In the genomic region with DNA sequence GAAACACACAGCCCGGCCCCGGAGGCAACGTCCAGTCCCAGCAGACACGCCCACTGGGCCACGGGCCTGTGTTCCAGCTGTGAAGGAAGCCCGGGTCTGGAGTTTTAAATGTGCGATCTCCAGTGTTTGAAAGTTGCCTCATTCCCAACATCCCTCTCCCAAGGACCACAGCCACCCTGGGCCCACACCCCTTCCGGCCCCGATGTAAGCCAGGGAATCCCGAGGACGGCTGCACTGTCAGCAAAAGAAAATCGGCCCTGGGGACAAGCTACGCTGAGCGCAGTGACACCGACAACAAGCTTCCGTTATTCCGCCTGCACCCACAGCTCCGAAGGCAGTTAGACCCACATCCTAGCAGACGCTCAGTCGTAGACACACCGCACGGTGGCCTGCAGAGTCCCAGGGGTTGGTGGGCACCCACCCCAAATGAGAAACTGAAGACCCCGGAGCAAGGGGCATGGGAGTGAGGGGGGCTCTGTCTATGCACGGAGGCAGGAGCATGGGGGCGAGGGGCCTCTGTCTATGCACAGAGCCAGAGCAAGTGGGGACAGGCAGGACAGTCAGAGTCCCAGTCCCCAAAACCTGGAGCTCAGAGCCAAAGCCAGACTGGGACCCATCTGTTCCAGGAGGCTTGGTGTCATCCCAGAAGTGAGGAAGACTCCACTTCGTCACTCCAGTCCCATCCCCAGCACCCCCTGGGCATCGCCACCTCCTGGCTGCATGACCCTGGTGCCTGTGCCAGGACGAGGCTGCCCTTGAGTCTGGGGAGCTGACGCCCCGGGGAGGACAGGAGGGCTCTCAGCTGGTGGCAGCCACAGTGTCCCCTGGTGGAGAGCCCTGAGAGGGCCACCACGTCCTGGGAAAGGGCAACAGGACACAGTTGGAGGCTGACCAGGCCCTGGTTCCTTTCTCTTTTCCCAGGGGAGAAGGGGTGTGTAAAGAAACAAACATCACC, we compare ENCODE assay signal across 26 cellular contexts. TPM values are rescaled to one million over a fixed set of nuclear protein-coding genes. Genes with fewer than 3 reads are reported as not detected.
DNase-seq lines count a peak whose midpoint lies in the region; FAIRE-seq and TF ChIP-seq lines count a peak whose summit lies in the region.
"Had no signal": no experiment of that assay in that cellular context is flagged by ENCODE, and none has a peak within 500 bp of the region (broad histone marks: within the 10 kb centered on the region; RNA-seq: fewer than 3 reads in every experiment).

No MANE protein-coding gene starts in this region.

- H3K9me3 Mint-ChIP-seq in astrocyte (ENCODE audit: unreplicated experiment) (no peaks in the 10 kb centered on the region), neural progenitor cell (no peaks in the 10 kb centered on the region)
- H3K9me3 Mint-ChIP-seq: activated T-helper 1 cell treated with anti-CD3 and anti-CD28 coated beads, Interleukin-12 subunit alpha, Interleukin-12 subunit beta, Interleukin-2, Interleukin-4 antibody, amounts not matched to agents 30 ng/mL and 10 ng/mL and 1 ng/mL, durations not matched to agents 14 hours and 24 hours and 36 hours; immature natural killer cell had no signal

- H3K4me2 ChIP-seq in astrocyte (ENCODE audit: low read length) = no peak overlapping the region
- H3K4me2 ChIP-seq in neural progenitor cell = no peak overlapping the region

- H3K4me3 Mint-ChIP-seq in astrocyte (ENCODE audit: unreplicated experiment) = no peak overlapping the region
- no peak overlapping the region for H3K4me3 Mint-ChIP-seq in neural progenitor cell
- H3K4me3 Mint-ChIP-seq: activated naive CD8-positive, alpha-beta T cell; activated T-helper 1 cell treated with anti-CD3 and anti-CD28 coated beads, Interleukin-12 subunit alpha, Interleukin-12 subunit beta, Interleukin-2, Interleukin-4 antibody, amounts not matched to agents 30 ng/mL and 10 ng/mL and 1 ng/mL, durations not matched to agents 14 hours and 24 hours and 36 hours; B cell; immature natural killer cell had no signal

- H3K9ac ChIP-seq in astrocyte (ENCODE audit: low read length) (no peak overlapping the region), neural progenitor cell (no peak overlapping the region)

- H3K27me3 Mint-ChIP-seq in astrocyte (ENCODE audit: low read depth, unreplicated experiment) = peaks cover 25% of the 10 kb centered on the region
- H3K27me3 Mint-ChIP-seq in neural progenitor cell (ENCODE audit: insufficient read depth, low read depth) = peaks cover 5% of the 10 kb centered on the region
- H3K27me3 Mint-ChIP-seq: activated naive CD8-positive, alpha-beta T cell had no signal

- H3K4me1 Mint-ChIP-seq in astrocyte (ENCODE audit: low read depth, unreplicated experiment) (no peaks in the 10 kb centered on the region), neural progenitor cell (no peaks in the 10 kb centered on the region)
- H3K4me1 Mint-ChIP-seq: B cell, immature natural killer cell had no signal

- H3K27me3 ChIP-seq in H7 (ENCODE audit: control insufficient read depth, insufficient read depth, low read length) (no peaks in the 10 kb centered on the region), astrocyte (ENCODE audit: insufficient read depth, low read length) (peaks cover 6% of the 10 kb centered on the region), neural progenitor cell (no peaks in the 10 kb centered on the region)
- H3K27me3 ChIP-seq: pancreas had no signal

- no peak for TF ChIP-seq CTCF in astrocyte (IDR thresholded peaks at IDR 0.05; ENCODE audit: insufficient read depth, low read depth, low read length)
- TF ChIP-seq CTCF in neural progenitor cell (IDR thresholded peaks at IDR 0.05) = peak; percentile 38

- H3K79me2 ChIP-seq in astrocyte (ENCODE audit: insufficient read depth, low read length) = no peaks in the 10 kb centered on the region
- no peaks in the 10 kb centered on the region for H3K79me2 ChIP-seq in neural progenitor cell (ENCODE audit: low read depth)

- no peaks in the 10 kb centered on the region for H4K20me1 ChIP-seq in astrocyte (ENCODE audit: insufficient read depth, low read length)
- no peaks in the 10 kb centered on the region for H4K20me1 ChIP-seq in neural progenitor cell (ENCODE audit: low read depth)

- H3K9me3 ChIP-seq in astrocyte (ENCODE audit: insufficient read depth, low read depth, low read length) (no peaks in the 10 kb centered on the region), neural progenitor cell (ENCODE audit: low read depth) (no peaks in the 10 kb centered on the region)
- H3K9me3 ChIP-seq: heart left ventricle, lower lobe of right lung, pancreas, tibial artery had no signal

- H3K27ac Mint-ChIP-seq in astrocyte (ENCODE audit: unreplicated experiment) (peak overlapping the region; percentile 47), neural progenitor cell (peak overlapping the region; percentile 69)
- H3K27ac Mint-ChIP-seq: activated naive CD8-positive, alpha-beta T cell; activated T-helper 1 cell treated with anti-CD3 and anti-CD28 coated beads, Interleukin-12 subunit alpha, Interleukin-12 subunit beta, Interleukin-2, Interleukin-4 antibody, amounts not matched to agents 30 ng/mL and 10 ng/mL and 1 ng/mL, durations not matched to agents 14 hours and 24 hours and 36 hours; B cell; immature natural killer cell had no signal

- no peaks in the 10 kb centered on the region for H3F3A ChIP-seq in neural progenitor cell (ENCODE audit: low read depth)

- H3K4me3 ChIP-seq in H7 (ENCODE audit: insufficient read depth, low read depth, low read length) = no peak overlapping the region
- no peak overlapping the region for H3K4me3 ChIP-seq in astrocyte (ENCODE audit: insufficient read depth, low read depth, low read length)
- no peak overlapping the region for H3K4me3 ChIP-seq in neural progenitor cell
- H3K4me3 ChIP-seq: heart left ventricle, lower lobe of right lung, pancreas, tibial artery had no signal

- H2AFZ ChIP-seq in astrocyte (ENCODE audit: low read depth, low read length) (no peak overlapping the region), neural progenitor cell (replicated peaks) (no peak overlapping the region)

- peak; percentile 36 for DNase-seq in D341Med (ENCODE audit: low spot score)
- DNase-seq in H7 = peak; percentile 68
- no peak for DNase-seq in astrocyte (ENCODE audit: low read depth)
- DNase-seq in neural progenitor cell (ENCODE audit: low spot score) = no peak
- DNase-seq in activated CD4-positive, alpha-beta T cell treated with anti-CD3 and anti-CD28 coated beads for 4 hours = no peak
- DNase-seq in SHP77 treated with DMSO at 0.1 percent for 48 hours (lab: John Stamatoyannopoulos, UW) = no peak
- DNase-seq in NCI-H2196 treated with DMSO at 0.1 percent for 48 hours (lab: John Stamatoyannopoulos, UW; ENCODE audit: unreplicated experiment) = no peak
- DNase-seq: activated CD4-positive, CD25-positive, alpha-beta regulatory T cell treated with anti-CD3 and anti-CD28 coated beads, Interleukin-2, amount 50 U/mL, for 72 hours; DMS 273 treated with DMSO at 0.1 percent for 48 hours; GDM1; heart left ventricle; immature natural killer cell; KG1; lower lobe of right lung; NCI-H1105; NCI-H2081 treated with DMSO at 0.1 percent for 48 hours; NCI-H524; stimulated activated naive CD4-positive, alpha-beta T cell; T-helper 2 cell; tibial artery had no signal

- no peaks in the 10 kb centered on the region for H3K36me3 ChIP-seq in H7 (replicated peaks; ENCODE audit: control insufficient read depth, insufficient read depth, low read length)
- no peaks in the 10 kb centered on the region for H3K36me3 ChIP-seq in astrocyte (ENCODE audit: insufficient read depth, low read length)
- H3K36me3 ChIP-seq in neural progenitor cell = no peaks in the 10 kb centered on the region
- H3K36me3 ChIP-seq: heart left ventricle, lower lobe of right lung, pancreas, tibial artery had no signal

- H3K4me1 ChIP-seq in astrocyte (ENCODE audit: insufficient read depth, low read length) = no peaks in the 10 kb centered on the region
- H3K4me1 ChIP-seq in neural progenitor cell = no peaks in the 10 kb centered on the region
- H3K4me1 ChIP-seq: heart left ventricle, lower lobe of right lung, pancreas, tibial artery had no signal

- H3K27ac ChIP-seq in astrocyte (ENCODE audit: low read depth, low read length) = no peak overlapping the region
- H3K27ac ChIP-seq in neural progenitor cell = no peak overlapping the region
- H3K27ac ChIP-seq: heart left ventricle, lower lobe of right lung, pancreas, tibial artery had no signal

- H3K36me3 Mint-ChIP-seq in astrocyte (ENCODE audit: low read depth, unreplicated experiment) (no peaks in the 10 kb centered on the region), neural progenitor cell (no peaks in the 10 kb centered on the region)
- H3K36me3 Mint-ChIP-seq: activated naive CD8-positive, alpha-beta T cell; immature natural killer cell had no signal

- FAIRE-seq in astrocyte (lab: Jason Lieb, UNC) = no peak
- FAIRE-seq: endometrium, pancreas had no signal

RNA-seq across cellular contexts. Expression of gene GLT6D1, which starts 23.4 kb away (rescaled TPM):
- total RNA-seq in H7 (2014; rRNA removed; shearing (Covaris generic)) = not detected in 2 replicates
- total RNA-seq in astrocyte = not detected in 2 replicates
- total RNA-seq in neural progenitor cell (ENCODE audit: low replicate concordance) = 0.12 and 0.80 TPM in 2 replicates
- total RNA-seq: activated CD8-positive, alpha-beta memory T cell treated with anti-CD3 and anti-CD28 coated beads for 36 hours; activated T-helper 1 cell treated with anti-CD3 and anti-CD28 coated beads, Interleukin-12 subunit alpha, Interleukin-12 subunit beta, Interleukin-2, Interleukin-4 antibody, amounts not matched to agents 30 ng/mL and 10 ng/mL and 1 ng/mL, durations not matched to agents 14 hours and 24 hours and 36 hours; B cell; heart left ventricle; lower lobe of right lung; pancreas had no signal

RNA-seq across cellular contexts. Expression of gene LCN9, which starts 47.2 kb away (rescaled TPM):
- total RNA-seq in H7 (2014; rRNA removed; shearing (Covaris generic)) = 0.44 TPM in 1 of 2 replicates, not detected in the other
- total RNA-seq in astrocyte = 2.1 and 4.8 TPM in 2 replicates
- 2.4 and 6.6 TPM in 2 replicates for total RNA-seq in neural progenitor cell (ENCODE audit: low replicate concordance)
- total RNA-seq: activated CD8-positive, alpha-beta memory T cell treated with anti-CD3 and anti-CD28 coated beads for 36 hours; activated T-helper 1 cell treated with anti-CD3 and anti-CD28 coated beads, Interleukin-12 subunit alpha, Interleukin-12 subunit beta, Interleukin-2, Interleukin-4 antibody, amounts not matched to agents 30 ng/mL and 10 ng/mL and 1 ng/mL, durations not matched to agents 14 hours and 24 hours and 36 hours; B cell; heart left ventricle; lower lobe of right lung; pancreas had no signal

RNA-seq across cellular contexts. Expression of gene PAEP, which starts 54.4 kb away (rescaled TPM):
- total RNA-seq in H7 (2014; rRNA removed; shearing (Covaris generic)) = not detected in 2 replicates
- total RNA-seq in astrocyte = 0.39 TPM in 1 of 2 replicates, not detected in the other
- not detected in 2 replicates for total RNA-seq in neural progenitor cell (ENCODE audit: low replicate concordance)
- total RNA-seq: activated CD8-positive, alpha-beta memory T cell treated with anti-CD3 and anti-CD28 coated beads for 36 hours; activated T-helper 1 cell treated with anti-CD3 and anti-CD28 coated beads, Interleukin-12 subunit alpha, Interleukin-12 subunit beta, Interleukin-2, Interleukin-4 antibody, amounts not matched to agents 30 ng/mL and 10 ng/mL and 1 ng/mL, durations not matched to agents 14 hours and 24 hours and 36 hours; B cell; heart left ventricle; lower lobe of right lung; pancreas had no signal

Comparison
In these comparisons a context has a peak if more than half of its experiments do, and no peak if none do; other contexts are left out.
1. DNase-seq: peak in D341Med (single experiment) and H7 (single experiment); none in astrocyte (single experiment), neural progenitor cell (single experiment), activated CD4-positive, alpha-beta T cell treated with anti-CD3 and anti-CD28 coated beads for 4 hours (0 of 2), SHP77 treated with DMSO at 0.1 percent for 48 hours (single experiment) and NCI-H2196 treated with DMSO at 0.1 percent for 48 hours (single experiment).